ENCODE assay signal across 1 cellular context in genomic region chr19:48962849-48963165, GRCh38.
TF ChIP-seq lines count a peak whose summit lies in the region.

No MANE protein-coding gene starts in this region.

TF ChIP-seq in IMR-90, 13 proteins besides CTCF, POLR2A, EP300 and RAD21 (continued from another document):
- TF ChIP-seq ELK1 (IDR thresholded peaks at IDR 0.05; ENCODE audit: borderline replicate concordance, low read depth, low read length) = no peak
- TF ChIP-seq RFX5 (IDR thresholded peaks at IDR 0.05; ENCODE audit: low read depth, low read length) = no peak
- no peak for TF ChIP-seq CHD1 (IDR thresholded peaks at IDR 0.05; ENCODE audit: low read depth, low read length)
- TF ChIP-seq BHLHE40 (IDR thresholded peaks at IDR 0.05; ENCODE audit: low read depth, low read length) = no peak
- no peak for TF ChIP-seq NFE2L2 (IDR thresholded peaks at IDR 0.05; ENCODE audit: low read depth, low read length)
- TF ChIP-seq MXI1 (IDR thresholded peaks at IDR 0.05; ENCODE audit: borderline replicate concordance, low read depth, low read length) = no peak
- no peak for TF ChIP-seq FOS (IDR thresholded peaks at IDR 0.05; ENCODE audit: low read depth, low read length)
- TF ChIP-seq RCOR1 (IDR thresholded peaks at IDR 0.05; ENCODE audit: insufficient replicate concordance, low read length) = no peak
- TF ChIP-seq USF2 (IDR thresholded peaks at IDR 0.05; ENCODE audit: low read depth, low read length) = no peak
- no peak for TF ChIP-seq MAZ (IDR thresholded peaks at IDR 0.05; ENCODE audit: borderline replicate concordance, low read depth, low read length)
- TF ChIP-seq MAFK (IDR thresholded peaks at IDR 0.05; ENCODE audit: low read depth, low read length) = no peak
- no peak for TF ChIP-seq SMC3 (IDR thresholded peaks at IDR 0.05; ENCODE audit: low read depth, low read length)
